22 cellular contexts compared by ENCODE assay signal in the genomic region with DNA sequence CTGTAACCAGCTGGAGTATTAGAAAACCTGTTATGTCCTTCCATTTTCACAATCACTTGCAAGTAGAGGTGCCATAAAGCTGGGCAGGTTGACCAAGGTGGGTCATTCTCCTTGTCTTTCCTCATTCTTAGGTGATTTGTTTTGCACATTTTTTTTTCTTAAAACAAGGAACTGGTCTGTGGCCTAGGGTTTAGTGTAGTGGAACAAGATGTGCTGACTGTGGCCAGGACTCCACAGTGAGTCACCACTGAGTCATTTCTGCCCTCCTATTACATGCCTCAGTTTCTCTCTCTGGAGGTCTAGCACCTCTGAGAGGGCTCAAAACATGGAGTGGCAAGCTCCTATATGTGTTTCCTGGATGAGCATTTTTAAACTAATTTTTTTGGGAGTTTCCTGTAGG.
"Had no signal": no experiment of that assay in that cellular context is flagged by ENCODE, and none has a peak within 500 bp of the region (broad histone marks: within the 10 kb centered on the region; RNA-seq: fewer than 3 reads in every experiment).

No MANE protein-coding gene starts in this region.

- ATAC-seq: activated CD8-positive, alpha-beta T cell treated with anti-CD3 and anti-CD28 coated beads for 36 hours; lower lobe of right lung; natural killer cell treated with Interleukin-12 subunit alpha and Interleukin-12 subunit beta and Interleukin-15 and Interleukin-18, amount 100 ng/mL, for 72 hours; pancreas; sciatic nerve had no signal

- H3K4me3 ChIP-seq: esophagus muscularis mucosa, hepatocyte, lower lobe of right lung, pancreas, thyroid gland had no signal

- H3K27me3 Mint-ChIP-seq: activated CD8-positive, alpha-beta T cell treated with anti-CD3 and anti-CD28 coated beads for 36 hours; activated naive CD8-positive, alpha-beta T cell treated with anti-CD3 and anti-CD28 coated beads, Interleukin-2, amount 10 ng/mL, durations not matched to agents 7 days and 5 days; brain; central memory CD8-positive, alpha-beta T cell; natural killer cell treated with Interleukin-12 subunit alpha and Interleukin-12 subunit beta and Interleukin-15 and Interleukin-18, amount 100 ng/mL, for 72 hours had no signal

- FAIRE-seq: endometrium, islet of Langerhans, pancreas, urothelium cell line had no signal

- H3K36me3 Mint-ChIP-seq: activated naive CD8-positive, alpha-beta T cell treated with anti-CD3 and anti-CD28 coated beads, Interleukin-2, amount 10 ng/mL, durations not matched to agents 7 days and 5 days; brain; natural killer cell treated with Interleukin-12 subunit alpha and Interleukin-12 subunit beta and Interleukin-15 and Interleukin-18, amount 100 ng/mL, for 72 hours had no signal

- H3K4me1 Mint-ChIP-seq: activated naive CD8-positive, alpha-beta T cell treated with anti-CD3 and anti-CD28 coated beads, Interleukin-2, amount 10 ng/mL, durations not matched to agents 7 days and 5 days; brain; central memory CD8-positive, alpha-beta T cell had no signal

- H3K9me3 Mint-ChIP-seq: activated CD8-positive, alpha-beta T cell treated with anti-CD3 and anti-CD28 coated beads for 36 hours; activated naive CD8-positive, alpha-beta T cell treated with anti-CD3 and anti-CD28 coated beads, Interleukin-2, amount 10 ng/mL, durations not matched to agents 7 days and 5 days had no signal

- H3K27ac Mint-ChIP-seq: activated CD8-positive, alpha-beta T cell treated with anti-CD3 and anti-CD28 coated beads for 36 hours; activated naive CD8-positive, alpha-beta T cell treated with anti-CD3 and anti-CD28 coated beads, Interleukin-2, amount 10 ng/mL, durations not matched to agents 7 days and 5 days; activated T-helper 2 cell treated with anti-CD3 and anti-CD28 coated beads, Interferon-gamma antibody, Interleukin-2, Interleukin-4, amounts not matched to agents 10 μg/mL and 5 μg/mL and 100 μg/mL, durations not matched to agents 14 hours and 24 hours and 36 hours; brain; natural killer cell treated with Interleukin-12 subunit alpha and Interleukin-12 subunit beta and Interleukin-15 and Interleukin-18, amount 100 ng/mL, for 72 hours had no signal

- DNase-seq: activated CD4-positive, alpha-beta T cell treated with anti-CD3 and anti-CD28 coated beads for 48 hours; activated CD4-positive, CD25-positive, alpha-beta regulatory T cell; activated CD8-positive, alpha-beta T cell treated with anti-CD3 and anti-CD28 coated beads for 36 hours; activated naive CD4-positive, alpha-beta T cell treated with Interleukin-2 at 50 U/mL for 16 hours; activated naive CD8-positive, alpha-beta T cell treated with anti-CD3 and anti-CD28 coated beads, Interleukin-2, amount 10 ng/mL, durations not matched to agents 7 days and 5 days; activated T-cell treated with anti-CD3 and anti-CD28 coated beads, Interleukin-2, amount 50 U/mL, for 1 hour; cortex of kidney; lower lobe of right lung; pancreas; stimulated activated CD4-positive, alpha-beta T cell treated with anti-CD3 and anti-CD28 coated beads, Interleukin-4, amount 100 ng/mL, for 4 hours; stimulated activated naive CD4-positive, alpha-beta T cell; thyroid gland had no signal

- H3K4me3 Mint-ChIP-seq: activated CD8-positive, alpha-beta T cell treated with anti-CD3 and anti-CD28 coated beads for 36 hours; activated naive CD8-positive, alpha-beta T cell treated with anti-CD3 and anti-CD28 coated beads, Interleukin-2, amount 10 ng/mL, durations not matched to agents 7 days and 5 days; brain; central memory CD8-positive, alpha-beta T cell; natural killer cell treated with Interleukin-12 subunit alpha and Interleukin-12 subunit beta and Interleukin-15 and Interleukin-18, amount 100 ng/mL, for 72 hours had no signal
